9 cellular contexts compared by ENCODE assay signal in genomic region chr13:52794589-52794988, GRCh38. TPM values are rescaled to one million over a fixed set of nuclear protein-coding genes. Genes with fewer than 3 reads are reported as not detected.
"Had no signal": no experiment of that assay in that cellular context is flagged by ENCODE, and none has a peak within 500 bp of the region (broad histone marks: within the 10 kb centered on the region; RNA-seq: fewer than 3 reads in every experiment).

No MANE protein-coding gene starts in this region.

- H3K4me3 Mint-ChIP-seq: HFFc6 had no signal

- H3K27ac Mint-ChIP-seq: HFFc6 had no signal

- H3K4me3 ChIP-seq: HAP-1, K562 had no signal

- DNase-seq: GOT3, H7, HFFc6, IMR-90 had no signal

- H3K36me3 ChIP-seq: HAP-1 had no signal

- H3K9me3 ChIP-seq: HAP-1 had no signal

- H3K9me3 Mint-ChIP-seq: HFFc6 had no signal

- ATAC-seq: HCT116, K562 had no signal

- H3K4me1 ChIP-seq: HAP-1 had no signal

RNA-seq across cellular contexts. Expression of gene PCDH8, which starts 53.9 kb away (rescaled TPM):
- total RNA-seq: H4, HFFc6, HT-29, IMR-90, K562 had no signal
- polyA plus RNA-seq: IMR-90, K562 had no signal

RNA-seq across cellular contexts. Expression of gene CNMD, which starts 55.0 kb away (rescaled TPM):
- total RNA-seq: H4, HFFc6, HT-29, IMR-90, K562 had no signal
- polyA plus RNA-seq: IMR-90, K562 had no signal
